In the genomic region with DNA sequence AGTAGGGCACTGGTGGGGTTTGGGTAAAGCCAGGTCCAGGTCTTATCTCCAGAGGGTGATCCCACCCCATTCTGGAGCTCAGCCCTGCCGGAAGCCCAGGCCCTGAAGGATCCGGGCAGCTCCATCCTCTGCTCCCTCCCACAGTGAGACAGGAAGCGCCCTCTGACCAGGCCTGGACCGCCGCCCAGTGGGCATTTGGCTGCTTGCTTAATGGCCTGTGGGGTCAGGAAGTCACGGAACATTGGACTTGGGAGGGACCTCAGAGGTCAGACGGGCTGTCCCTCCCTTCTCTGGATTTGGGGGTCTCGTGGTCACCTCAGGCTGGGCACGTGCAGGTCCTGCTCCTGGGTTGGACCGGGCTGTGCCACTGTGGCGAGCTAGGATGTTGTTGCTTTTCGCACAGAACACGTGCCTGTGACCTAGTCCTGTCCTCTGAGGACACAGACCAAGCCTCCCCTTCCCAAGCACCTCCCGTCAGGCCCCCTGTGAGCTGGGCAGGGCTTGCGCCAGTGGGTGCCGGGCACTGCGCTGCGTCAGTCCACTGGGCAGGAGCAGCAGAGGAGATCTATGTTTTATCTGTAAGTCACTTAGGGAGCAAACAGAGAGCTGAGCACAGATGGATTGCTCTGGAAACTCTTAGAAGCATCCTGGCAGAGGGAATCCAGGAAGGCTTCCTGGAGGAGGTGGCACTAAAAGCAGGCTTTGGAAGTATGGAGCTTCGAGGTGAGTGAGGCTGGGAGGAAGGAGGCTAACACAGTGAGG, we compare ENCODE assay signal across 8 cellular contexts. TPM values are rescaled to one million over a fixed set of nuclear protein-coding genes. Genes with fewer than 3 reads are reported as not detected.
DNase-seq lines count a peak whose midpoint lies in the region; ATAC-seq and TF ChIP-seq lines count a peak whose summit lies in the region.
"Had no signal": no experiment of that assay in that cellular context is flagged by ENCODE, and none has a peak within 500 bp of the region (broad histone marks: within the 10 kb centered on the region; RNA-seq: fewer than 3 reads in every experiment).

No MANE protein-coding gene starts in this region.

- no peaks in the 10 kb centered on the region for H3K9me2 ChIP-seq in Karpas-422 (replicated peaks; ENCODE audit: insufficient read depth, low read length)

- peaks cover 100% of the 10 kb centered on the region for H3K4me1 Mint-ChIP-seq in brain

- no peaks in the 10 kb centered on the region for H3K79me2 ChIP-seq in Karpas-422 (ENCODE audit: low read length)

- peaks cover 16% of the 10 kb centered on the region for H3K36me3 Mint-ChIP-seq in brain

- peak overlapping the region; percentile 69 to 98 (median 95) for H3K27ac Mint-ChIP-seq in brain

- H3K4me1 ChIP-seq in suprapubic skin (peaks cover 71% of the 10 kb centered on the region), Karpas-422 (ENCODE audit: low read length) (no peaks in the 10 kb centered on the region)

- H3K27ac ChIP-seq in suprapubic skin (peak overlapping the region; percentile 30), Karpas-422 (ENCODE audit: low read length) (no peak overlapping the region)

- H3K4me3 Mint-ChIP-seq in brain = peak overlapping the region; percentile 6 to 92 (median 50)

- H3K9ac ChIP-seq in Karpas-422 (ENCODE audit: low read length) = no peak overlapping the region

- 63 to 73% methylated on average over 16 to 17 of the region's 19 CpGs for WGBS in lower leg skin, 2 donors
- 85% methylated on average over 6 of the region's 19 CpGs for WGBS in suprapubic skin

- no peaks in the 10 kb centered on the region for H3K36me3 ChIP-seq in suprapubic skin
- no peaks in the 10 kb centered on the region for H3K36me3 ChIP-seq in Karpas-422 (ENCODE audit: insufficient read depth, low read length)

- H3K9me3 ChIP-seq in suprapubic skin (no peaks in the 10 kb centered on the region), Karpas-422 (ENCODE audit: low read length) (no peaks in the 10 kb centered on the region)

- TF ChIP-seq EP300 in Ishikawa (IDR thresholded peaks at IDR 0.05; ENCODE audit: borderline replicate concordance) (peak; percentile 92), suprapubic skin (IDR thresholded peaks at IDR 0.05) (no peak)

- peaks cover 5% of the 10 kb centered on the region for H3K27me3 Mint-ChIP-seq in brain

- no peak for TF ChIP-seq CTCF in brain (conservative IDR thresholded peaks at IDR 0.05)
- no peak for TF ChIP-seq CTCF in lower leg skin (IDR thresholded peaks at IDR 0.05)
- TF ChIP-seq CTCF in suprapubic skin (IDR thresholded peaks at IDR 0.05) = no peak

- TF ChIP-seq POLR2A in lower leg skin (IDR thresholded peaks at IDR 0.05) = no peak
- TF ChIP-seq POLR2A in suprapubic skin (IDR thresholded peaks at IDR 0.05) = no peak

- H3K27me3 ChIP-seq in suprapubic skin = no peaks in the 10 kb centered on the region
- no peaks in the 10 kb centered on the region for H3K27me3 ChIP-seq in Karpas-422 (ENCODE audit: low read length)

- H2AFZ ChIP-seq in Karpas-422 (ENCODE audit: low read length) = no peak overlapping the region

- no peak overlapping the region for H3K4me3 ChIP-seq in lower leg skin (ENCODE audit: low read depth, poor library complexity, severe bottlenecking)
- H3K4me3 ChIP-seq in suprapubic skin = no peak overlapping the region
- no peak overlapping the region for H3K4me3 ChIP-seq in Karpas-422 (ENCODE audit: low read length)

- DNase-seq in lower leg skin (ENCODE audit: low spot score in 2 of 2) = peak; percentile 71 to 96
- peak in 1 of 2 donors; percentile 87 for DNase-seq in suprapubic skin (ENCODE audit: low spot score in 2 of 2)
- DNase-seq in Karpas-422 = no peak
- DNase-seq: NCI-H1436 had no signal

- intact Hi-C loops in lower leg skin (cut with DNase I; ENCODE audit: low total_unique reads) = no loop called here

- peaks cover 0 to 12% (median 7%) of the 10 kb centered on the region in 5 experiments for H3K9me3 Mint-ChIP-seq in brain

- H3K4me2 ChIP-seq in Karpas-422 (ENCODE audit: low read depth, low read length, poor library complexity, severe bottlenecking) = no peak overlapping the region

- peak; percentile 83 for TF ChIP-seq RAD21 in Ishikawa (IDR thresholded peaks at IDR 0.05; ENCODE audit: low read depth)

- ATAC-seq in GM18517 (IDR thresholded peaks at IDR 0.05; ENCODE audit: unreplicated experiment) = no peak
- no peak for ATAC-seq in GM19452 (IDR thresholded peaks at IDR 0.05; ENCODE audit: unreplicated experiment)

- peaks cover 4% of the 10 kb centered on the region; the same call in 1 of the 2 replicates for H4K20me1 ChIP-seq in Karpas-422 (ENCODE audit: insufficient read depth, low read depth, low read length)

TF ChIP-seq in Ishikawa, 13 proteins besides CTCF, POLR2A, EP300 and RAD21:
- TF ChIP-seq ZBTB7A (IDR thresholded peaks at IDR 0.05; ENCODE audit: low read depth) (0 out of 2 replicates have a peak, but pooled peaks have one; percentile 61), TCF12 (IDR thresholded peaks at IDR 0.05; ENCODE audit: low read depth) (peak; percentile 95), TAF1 (IDR thresholded peaks at IDR 0.05; ENCODE audit: low read depth) (no peak), CREB1 (IDR thresholded peaks at IDR 0.05; ENCODE audit: low read depth) (no peak), EGR1 (IDR thresholded peaks at IDR 0.05) (no peak), YY1 (IDR thresholded peaks at IDR 0.05; ENCODE audit: low read depth) (peak; percentile 17; the same call in 1 of the 2 replicates), CEBPB (IDR thresholded peaks at IDR 0.05) (no peak), FOXM1 (IDR thresholded peaks at IDR 0.05; ENCODE audit: borderline replicate concordance, low read depth) (peak; percentile 56; the same call in 1 of the 2 replicates), NFIC (IDR thresholded peaks at IDR 0.05) (peak; percentile 94), TEAD4 (IDR thresholded peaks at IDR 0.05) (peak; percentile 43)
- TF ChIP-seq, protein P1, sequence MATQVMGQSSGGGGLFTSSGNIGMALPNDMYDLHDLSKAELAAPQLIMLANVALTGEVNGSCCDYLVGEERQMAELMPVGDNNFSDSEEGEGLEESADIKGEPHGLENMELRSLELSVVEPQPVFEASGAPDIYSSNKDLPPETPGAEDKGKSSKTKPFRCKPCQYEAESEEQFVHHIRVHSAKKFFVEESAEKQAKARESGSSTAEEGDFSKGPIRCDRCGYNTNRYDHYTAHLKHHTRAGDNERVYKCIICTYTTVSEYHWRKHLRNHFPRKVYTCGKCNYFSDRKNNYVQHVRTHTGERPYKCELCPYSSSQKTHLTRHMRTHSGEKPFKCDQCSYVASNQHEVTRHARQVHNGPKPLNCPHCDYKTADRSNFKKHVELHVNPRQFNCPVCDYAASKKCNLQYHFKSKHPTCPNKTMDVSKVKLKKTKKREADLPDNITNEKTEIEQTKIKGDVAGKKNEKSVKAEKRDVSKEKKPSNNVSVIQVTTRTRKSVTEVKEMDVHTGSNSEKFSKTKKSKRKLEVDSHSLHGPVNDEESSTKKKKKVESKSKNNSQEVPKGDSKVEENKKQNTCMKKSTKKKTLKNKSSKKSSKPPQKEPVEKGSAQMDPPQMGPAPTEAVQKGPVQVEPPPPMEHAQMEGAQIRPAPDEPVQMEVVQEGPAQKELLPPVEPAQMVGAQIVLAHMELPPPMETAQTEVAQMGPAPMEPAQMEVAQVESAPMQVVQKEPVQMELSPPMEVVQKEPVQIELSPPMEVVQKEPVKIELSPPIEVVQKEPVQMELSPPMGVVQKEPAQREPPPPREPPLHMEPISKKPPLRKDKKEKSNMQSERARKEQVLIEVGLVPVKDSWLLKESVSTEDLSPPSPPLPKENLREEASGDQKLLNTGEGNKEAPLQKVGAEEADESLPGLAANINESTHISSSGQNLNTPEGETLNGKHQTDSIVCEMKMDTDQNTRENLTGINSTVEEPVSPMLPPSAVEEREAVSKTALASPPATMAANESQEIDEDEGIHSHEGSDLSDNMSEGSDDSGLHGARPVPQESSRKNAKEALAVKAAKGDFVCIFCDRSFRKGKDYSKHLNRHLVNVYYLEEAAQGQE (IDR thresholded peaks at IDR 0.05; ENCODE audit: low read depth) = no peak
- TF ChIP-seq, protein P2, sequence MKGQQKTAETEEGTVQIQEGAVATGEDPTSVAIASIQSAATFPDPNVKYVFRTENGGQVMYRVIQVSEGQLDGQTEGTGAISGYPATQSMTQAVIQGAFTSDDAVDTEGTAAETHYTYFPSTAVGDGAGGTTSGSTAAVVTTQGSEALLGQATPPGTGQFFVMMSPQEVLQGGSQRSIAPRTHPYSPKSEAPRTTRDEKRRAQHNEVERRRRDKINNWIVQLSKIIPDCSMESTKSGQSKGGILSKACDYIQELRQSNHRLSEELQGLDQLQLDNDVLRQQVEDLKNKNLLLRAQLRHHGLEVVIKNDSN (IDR thresholded peaks at IDR 0.05) = peak; percentile 54
- TF ChIP-seq, protein P3, sequence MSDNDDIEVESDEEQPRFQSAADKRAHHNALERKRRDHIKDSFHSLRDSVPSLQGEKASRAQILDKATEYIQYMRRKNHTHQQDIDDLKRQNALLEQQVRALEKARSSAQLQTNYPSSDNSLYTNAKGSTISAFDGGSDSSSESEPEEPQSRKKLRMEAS (IDR thresholded peaks at IDR 0.05) = peak; percentile 85

RNA-seq across cellular contexts. Expression of a gene that starts 49.4 kb away (rescaled TPM):
- polyA plus RNA-seq in brain (ENCODE audit: insufficient read depth, low read depth, low replicate concordance) = 127 TPM
- 100 to 1,000 TPM in 1 of 4 donors, 10 to 100 TPM in 3; 62.9 to 113 (median 69.9) TPM for total RNA-seq in lower leg skin
- 100 to 1,000 TPM in 2 of 4 donors, 10 to 100 TPM in 2; 46.7 to 144 (median 96.9) TPM for total RNA-seq in suprapubic skin
- total RNA-seq in Karpas-422 (2014; rRNA removed; shearing (Covaris generic); ENCODE audit: low replicate concordance) = 1.9 and 6.0 TPM in 2 replicates
